In genomic region chr11:46381046-46381835, GRCh38 we compare ENCODE assay signal across 1 cellular context.
TF ChIP-seq lines count a peak whose summit lies in the region.

A gene with protein sequence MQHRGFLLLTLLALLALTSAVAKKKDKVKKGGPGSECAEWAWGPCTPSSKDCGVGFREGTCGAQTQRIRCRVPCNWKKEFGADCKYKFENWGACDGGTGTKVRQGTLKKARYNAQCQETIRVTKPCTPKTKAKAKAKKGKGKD (plus strand): TSS chr11:46381669. CDS start chr11:46382058, 389 bp downstream.

TF ChIP-seq in HepG2, 621 proteins besides CTCF, POLR2A, EP300 and RAD21 (continued from another document):
- TF ChIP-seq THAP7 (CRISPR knock-in tag; IDR thresholded peaks at IDR 0.05) (no peak), LCORL (IDR thresholded peaks at IDR 0.05) (no peak), LCORL (CRISPR knock-in tag; IDR thresholded peaks at IDR 0.05) (peak; percentile 16; the same call in 1 of the 2 replicates), KLF16 (CRISPR knock-in tag; IDR thresholded peaks at IDR 0.05) (no peak), ZBTB42 (CRISPR knock-in tag; IDR thresholded peaks at IDR 0.05) (no peak; the same call in 1 of the 2 replicates)
